In genomic region chr1:48093696-48094518, GRCh38 we compare ENCODE assay signal across 8 cellular contexts.
DNase-seq lines count a peak whose midpoint lies in the region; ATAC-seq, FAIRE-seq and TF ChIP-seq lines count a peak whose summit lies in the region.

No MANE protein-coding gene starts in this region.

- DNase-seq in A549 (ENCODE audit: low read depth in 1 of 2, low spot score in 1 of 2) (peak; percentile 67 to 76), NCI-H2081 treated with DMSO at 0.1 percent for 48 hours (lab: John Stamatoyannopoulos, UW) (peak; percentile 57), WTC11 (ENCODE audit: low spot score) (peak; percentile 91), lower leg skin (ENCODE audit: low spot score in 2 of 2) (peak; percentile 84 to 93)
- peak; percentile 55 for DNase-seq in central memory CD4-positive, alpha-beta T cell
- peak; percentile 55 to 62 for DNase-seq in stimulated activated CD8-positive, alpha-beta memory T cell treated with anti-CD3 and anti-CD28 coated beads, Interleukin-15, amount 100 ng/mL, for 48 hours (ENCODE audit: low read depth in 2 of 2)

- peaks cover 4% of the 10 kb centered on the region for H3K4me1 Mint-ChIP-seq in WTC11

- H3K9me3 ChIP-seq in A549 = no peaks in the 10 kb centered on the region

- H3K27ac Mint-ChIP-seq in WTC11 = no peak overlapping the region

- TF ChIP-seq POLR2A in A549 (IDR thresholded peaks at IDR 0.05; ENCODE audit: low read length) (no peak), lower leg skin (IDR thresholded peaks at IDR 0.05) (no peak)

- peak overlapping the region; percentile 63 for H3K4me2 ChIP-seq in A549

- peak; percentile 48 to 52; a peak in 4 of 5 replicates for TF ChIP-seq RAD21 in A549 (conservative IDR thresholded peaks at IDR 0.05 in 1 of 2, IDR thresholded peaks at IDR 0.05 in 1 of 2)

- 0 out of 3 replicates have a peak, but pooled peaks cover 3% of the 10 kb centered on the region for H3K4me1 ChIP-seq in A549

- intact Hi-C loops in lower leg skin (cut with DNase I; ENCODE audit: low total_unique reads) = no loop called here

- ATAC-seq in A549 (peak; percentile 97 to 99), GM18519 (IDR thresholded peaks at IDR 0.05; ENCODE audit: low FRiP score, unreplicated experiment) (peak; percentile 100), HG03060 (IDR thresholded peaks at IDR 0.05; ENCODE audit: low read depth, unreplicated experiment) (peak; percentile 82), WTC11 (peak; percentile 97)

- no peak overlapping the region for H3K27ac ChIP-seq in A549

- peaks cover 54% of the 10 kb centered on the region for H3K27me3 Mint-ChIP-seq in WTC11 (ENCODE audit: low read depth)

- no peaks in the 10 kb centered on the region for H3K36me3 Mint-ChIP-seq in WTC11

- H3K4me3 Mint-ChIP-seq in WTC11 = peak overlapping the region; percentile 40

- 3% methylated on average over 17 of the region's 24 CpGs for WGBS in A549 (ENCODE audit: missing lambda C conversion rate)
- 23 to 29% methylated on average over 24 of the region's 24 CpGs for WGBS in lower leg skin, 2 donors

- POLR2A ChIA-PET in A549 (lab: Yijun Ruan, JAX) (no interaction called here), WTC11 (lab: Charles Lee) (interaction anchor here (0.7 kb wide), 1 partner anchor 42 kb away, joined by 8 read pairs; no protein-coding TSS in a partner anchor)

- TF ChIP-seq EP300 in A549 (IDR thresholded peaks at IDR 0.05) = no peak

- no peak for FAIRE-seq in A549 (lab: Jason Lieb, UNC)

- H3K4me3 ChIP-seq in A549 (peak overlapping the region; percentile 26), lower leg skin (ENCODE audit: low read depth, poor library complexity, severe bottlenecking) (no peak overlapping the region)

- CTCF ChIA-PET in A549 (lab: Yijun Ruan, JAX) (interaction anchor here (1.2 to 2.2 kb wide), 6 partner anchors 13 to 145 kb away, joined by 3 to 11 read pairs (median 5); no protein-coding TSS in a partner anchor), WTC11 (lab: Charles Lee) (interaction anchor here (0.6 to 2.5 kb wide), 34 partner anchors 9 to 453 kb away, joined by 3 to 22 read pairs (median 5); partner anchors contain the start of gene TRABD2B)

- H3K9me3 Mint-ChIP-seq in WTC11 = no peaks in the 10 kb centered on the region

- TF ChIP-seq CTCF in A549 (IDR thresholded peaks at IDR 0.05) (peak; percentile 52), WTC11 (IDR thresholded peaks at IDR 0.05) (peak; percentile 82), lower leg skin (IDR thresholded peaks at IDR 0.05) (peak in 1 of 3 donors; percentile 24)

TF ChIP-seq in A549, 52 proteins besides CTCF, POLR2A, EP300 and RAD21:
- no peak for TF ChIP-seq EHF (CRISPR knock-in tag; IDR thresholded peaks at IDR 0.05)
- peak; percentile 56 for TF ChIP-seq SMC3 (IDR thresholded peaks at IDR 0.05)
- TF ChIP-seq ZNF302 (CRISPR knock-in tag; IDR thresholded peaks at IDR 0.05) = no peak
TF ChIP-seq in A549: peak in this region for 1.

TF ChIP-seq in WTC11, 78 proteins besides CTCF, POLR2A, EP300 and RAD21:
- TF ChIP-seq, protein P1, sequence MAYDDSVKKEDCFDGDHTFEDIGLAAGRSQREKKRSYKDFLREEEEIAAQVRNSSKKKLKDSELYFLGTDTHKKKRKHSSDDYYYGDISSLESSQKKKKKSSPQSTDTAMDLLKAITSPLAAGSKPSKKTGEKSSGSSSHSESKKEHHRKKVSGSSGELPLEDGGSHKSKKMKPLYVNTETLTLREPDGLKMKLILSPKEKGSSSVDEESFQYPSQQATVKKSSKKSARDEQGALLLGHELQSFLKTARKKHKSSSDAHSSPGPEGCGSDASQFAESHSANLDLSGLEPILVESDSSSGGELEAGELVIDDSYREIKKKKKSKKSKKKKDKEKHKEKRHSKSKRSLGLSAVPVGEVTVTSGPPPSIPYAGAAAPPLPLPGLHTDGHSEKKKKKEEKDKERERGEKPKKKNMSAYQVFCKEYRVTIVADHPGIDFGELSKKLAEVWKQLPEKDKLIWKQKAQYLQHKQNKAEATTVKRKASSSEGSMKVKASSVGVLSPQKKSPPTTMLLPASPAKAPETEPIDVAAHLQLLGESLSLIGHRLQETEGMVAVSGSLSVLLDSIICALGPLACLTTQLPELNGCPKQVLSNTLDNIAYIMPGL (CRISPR knock-in tag; IDR thresholded peaks at IDR 0.05) = 0 out of 2 replicates have a peak, but pooled peaks have one; percentile 30
- TF ChIP-seq EMX1 (CRISPR knock-in tag; IDR thresholded peaks at IDR 0.05) (no peak), ZNF232 (CRISPR knock-in tag; IDR thresholded peaks at IDR 0.05) (no peak), TP53 (CRISPR knock-in tag; IDR thresholded peaks at IDR 0.05) (no peak), IRF2 (CRISPR knock-in tag; IDR thresholded peaks at IDR 0.05; ENCODE audit: borderline replicate concordance, low read depth) (no peak), ZBTB43 (CRISPR knock-in tag; IDR thresholded peaks at IDR 0.05) (no peak), ESRRA (CRISPR knock-in tag; IDR thresholded peaks at IDR 0.05; ENCODE audit: borderline replicate concordance) (no peak)
- TF ChIP-seq, protein P2, sequence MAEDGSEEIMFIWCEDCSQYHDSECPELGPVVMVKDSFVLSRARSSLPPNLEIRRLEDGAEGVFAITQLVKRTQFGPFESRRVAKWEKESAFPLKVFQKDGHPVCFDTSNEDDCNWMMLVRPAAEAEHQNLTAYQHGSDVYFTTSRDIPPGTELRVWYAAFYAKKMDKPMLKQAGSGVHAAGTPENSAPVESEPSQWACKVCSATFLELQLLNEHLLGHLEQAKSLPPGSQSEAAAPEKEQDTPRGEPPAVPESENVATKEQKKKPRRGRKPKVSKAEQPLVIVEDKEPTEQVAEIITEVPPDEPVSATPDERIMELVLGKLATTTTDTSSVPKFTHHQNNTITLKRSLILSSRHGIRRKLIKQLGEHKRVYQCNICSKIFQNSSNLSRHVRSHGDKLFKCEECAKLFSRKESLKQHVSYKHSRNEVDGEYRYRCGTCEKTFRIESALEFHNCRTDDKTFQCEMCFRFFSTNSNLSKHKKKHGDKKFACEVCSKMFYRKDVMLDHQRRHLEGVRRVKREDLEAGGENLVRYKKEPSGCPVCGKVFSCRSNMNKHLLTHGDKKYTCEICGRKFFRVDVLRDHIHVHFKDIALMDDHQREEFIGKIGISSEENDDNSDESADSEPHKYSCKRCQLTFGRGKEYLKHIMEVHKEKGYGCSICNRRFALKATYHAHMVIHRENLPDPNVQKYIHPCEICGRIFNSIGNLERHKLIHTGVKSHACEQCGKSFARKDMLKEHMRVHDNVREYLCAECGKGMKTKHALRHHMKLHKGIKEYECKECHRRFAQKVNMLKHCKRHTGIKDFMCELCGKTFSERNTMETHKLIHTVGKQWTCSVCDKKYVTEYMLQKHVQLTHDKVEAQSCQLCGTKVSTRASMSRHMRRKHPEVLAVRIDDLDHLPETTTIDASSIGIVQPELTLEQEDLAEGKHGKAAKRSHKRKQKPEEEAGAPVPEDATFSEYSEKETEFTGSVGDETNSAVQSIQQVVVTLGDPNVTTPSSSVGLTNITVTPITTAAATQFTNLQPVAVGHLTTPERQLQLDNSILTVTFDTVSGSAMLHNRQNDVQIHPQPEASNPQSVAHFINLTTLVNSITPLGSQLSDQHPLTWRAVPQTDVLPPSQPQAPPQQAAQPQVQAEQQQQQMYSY (CRISPR knock-in tag; IDR thresholded peaks at IDR 0.05) = peak; percentile 46; the same call in 1 of the 2 replicates
- TF ChIP-seq, protein P3, sequence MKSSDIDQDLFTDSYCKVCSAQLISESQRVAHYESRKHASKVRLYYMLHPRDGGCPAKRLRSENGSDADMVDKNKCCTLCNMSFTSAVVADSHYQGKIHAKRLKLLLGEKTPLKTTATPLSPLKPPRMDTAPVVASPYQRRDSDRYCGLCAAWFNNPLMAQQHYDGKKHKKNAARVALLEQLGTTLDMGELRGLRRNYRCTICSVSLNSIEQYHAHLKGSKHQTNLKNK (CRISPR knock-in tag; IDR thresholded peaks at IDR 0.05) = no peak
